ENCODE assay signal across 8 cellular contexts in genomic region chr12:29782285-29782820, GRCh38. TPM values are rescaled to one million over a fixed set of nuclear protein-coding genes. Genes with fewer than 3 reads are reported as not detected.
DNase-seq lines count a peak whose midpoint lies in the region; ATAC-seq and TF ChIP-seq lines count a peak whose summit lies in the region.

No MANE protein-coding gene starts in this region.

- no peak for TF ChIP-seq CTCF in activated CD8-positive, alpha-beta T cell treated with anti-CD3 and anti-CD28 coated beads for 36 hours (IDR thresholded peaks at IDR 0.05)
- no peak for TF ChIP-seq CTCF in mesothelial cell of epicardium (IDR thresholded peaks at IDR 0.05; ENCODE audit: unreplicated experiment)

- peaks cover 38% of the 10 kb centered on the region for H3K27me3 Mint-ChIP-seq in activated CD8-positive, alpha-beta T cell treated with anti-CD3 and anti-CD28 coated beads for 36 hours
- H3K27me3 Mint-ChIP-seq in activated CD8-positive, alpha-beta T cell treated with anti-CD3 and anti-CD28 coated beads, Interleukin-2, amount 10 ng/mL, durations not matched to agents 7 days and 5 days (ENCODE audit: low read depth): peaks cover 36% of the 10 kb centered on the region
- peaks cover 58% of the 10 kb centered on the region for H3K27me3 Mint-ChIP-seq in mesothelial cell of epicardium (ENCODE audit: low read depth)

- H3K4me3 ChIP-seq in duodenal mucosa (ENCODE audit: low read depth in 1 of 2, low read length in 2 of 2) (peak overlapping the region; percentile 60 to 65), aorta (ENCODE audit: low read length in 2 of 2) (peak overlapping the region; percentile 42 to 95)

- H3K9ac ChIP-seq in duodenal mucosa (ENCODE audit: low read depth in 1 of 2, low read length in 2 of 2): no peak overlapping the region

- POLR2A ChIA-PET in activated CD8-positive, alpha-beta T cell treated with anti-CD3 and anti-CD28 coated beads for 36 hours (lab: Charles Lee): no interaction called here
- POLR2A ChIA-PET in activated CD8-positive, alpha-beta T cell treated with anti-CD3 and anti-CD28 coated beads, Interleukin-2, amount 10 ng/mL, durations not matched to agents 7 days and 5 days (lab: Charles Lee): interaction anchor here (0.7 kb wide), 1 partner anchor 17 kb away, joined by 3 read pairs; no protein-coding TSS in a partner anchor

- H3K9me3 ChIP-seq in duodenal mucosa (ENCODE audit: control insufficient read depth in 1 of 2, low read length in 2 of 2) (no peaks in the 10 kb centered on the region), aorta (ENCODE audit: control insufficient read depth, low read length) (no peaks in the 10 kb centered on the region)

- intact Hi-C loops in activated CD8-positive, alpha-beta T cell treated with anti-CD3 and anti-CD28 coated beads for 36 hours (cut with micrococcal nuclease): no loop called here
- intact Hi-C loops in aorta (cut with DNase I): loop anchor here (2.0 to 10.0 kb wide), 4 partner anchors 50 to 228 kb away; no protein-coding TSS in a partner anchor

- no peak overlapping the region for H3K4me3 Mint-ChIP-seq in activated CD8-positive, alpha-beta T cell treated with anti-CD3 and anti-CD28 coated beads for 36 hours
- H3K4me3 Mint-ChIP-seq in activated CD8-positive, alpha-beta T cell treated with anti-CD3 and anti-CD28 coated beads, Interleukin-2, amount 10 ng/mL, durations not matched to agents 7 days and 5 days: no peak overlapping the region
- peak overlapping the region; percentile 75 for H3K4me3 Mint-ChIP-seq in mesothelial cell of epicardium

- H3K4me1 ChIP-seq in duodenal mucosa (ENCODE audit: control insufficient read depth in 1 of 2, insufficient read depth in 2 of 2, low read length in 2 of 2) (no peaks in the 10 kb centered on the region), aorta (ENCODE audit: control insufficient read depth in 1 of 2, insufficient read depth in 2 of 2, low read length in 2 of 2) (peaks cover 0 to 3% of the 10 kb centered on the region in 2 donors)

- no peaks in the 10 kb centered on the region for H3K36me3 ChIP-seq in duodenal mucosa (ENCODE audit: control insufficient read depth in 1 of 2, insufficient read depth in 2 of 2, low read length in 2 of 2)
- no peaks in the 10 kb centered on the region for H3K36me3 ChIP-seq in aorta (ENCODE audit: control insufficient read depth in 1 of 2, insufficient read depth in 2 of 2, low read length in 1 of 2)

- CTCF ChIA-PET in activated CD8-positive, alpha-beta T cell treated with anti-CD3 and anti-CD28 coated beads for 36 hours (lab: Charles Lee): no interaction called here
- CTCF ChIA-PET in activated CD8-positive, alpha-beta T cell treated with anti-CD3 and anti-CD28 coated beads, Interleukin-2, amount 10 ng/mL, durations not matched to agents 7 days and 5 days (lab: Charles Lee): no interaction called here

- H3K27ac ChIP-seq in duodenal mucosa (ENCODE audit: low read depth, low read length) (no peak overlapping the region), aorta (ENCODE audit: low read depth in 1 of 2, low read length in 2 of 2) (peak overlapping the region in 1 of 2 donors; percentile 80)

- 2 to 3% methylated on average over 16 of the region's 16 CpGs for WGBS in aorta, 2 donors

- ATAC-seq in activated CD8-positive, alpha-beta T cell treated with anti-CD3 and anti-CD28 coated beads for 36 hours: peak; percentile 39
- no peak for ATAC-seq in activated CD8-positive, alpha-beta T cell treated with anti-CD3 and anti-CD28 coated beads, Interleukin-2, amount 10 ng/mL, durations not matched to agents 7 days and 5 days
- peak; percentile 73 for ATAC-seq in HG02938 (IDR thresholded peaks at IDR 0.05; ENCODE audit: unreplicated experiment)
- peak; percentile 61 for ATAC-seq in aorta (ENCODE audit: low FRiP score)

- DNase-seq in activated CD8-positive, alpha-beta T cell treated with anti-CD3 and anti-CD28 coated beads for 36 hours: peak; percentile 2
- DNase-seq in activated CD8-positive, alpha-beta T cell treated with anti-CD3 and anti-CD28 coated beads, Interleukin-2, amount 10 ng/mL, durations not matched to agents 7 days and 5 days: no peak
- peak; percentile 48 for DNase-seq in NCI-H345 treated with DMSO at 0.1 percent for 48 hours (lab: John Stamatoyannopoulos, UW; ENCODE audit: unreplicated experiment)
- no peak for DNase-seq in mesothelial cell of epicardium (ENCODE audit: low spot score in 2 of 2, unreplicated experiment in 2 of 2)
- DNase-seq in aorta: no peak
- no peak for DNase-seq in cerebellar nuclear complex (lab: John Stamatoyannopoulos, UW)

- peaks cover 6% of the 10 kb centered on the region for H3K4me1 Mint-ChIP-seq in activated CD8-positive, alpha-beta T cell treated with anti-CD3 and anti-CD28 coated beads for 36 hours (ENCODE audit: low read depth)
- H3K4me1 Mint-ChIP-seq in activated CD8-positive, alpha-beta T cell treated with anti-CD3 and anti-CD28 coated beads, Interleukin-2, amount 10 ng/mL, durations not matched to agents 7 days and 5 days (ENCODE audit: low read depth): no peaks in the 10 kb centered on the region
- peaks cover 21% of the 10 kb centered on the region for H3K4me1 Mint-ChIP-seq in mesothelial cell of epicardium

- H3K36me3 Mint-ChIP-seq in activated CD8-positive, alpha-beta T cell treated with anti-CD3 and anti-CD28 coated beads for 36 hours (ENCODE audit: low read depth): no peaks in the 10 kb centered on the region
- no peaks in the 10 kb centered on the region for H3K36me3 Mint-ChIP-seq in activated CD8-positive, alpha-beta T cell treated with anti-CD3 and anti-CD28 coated beads, Interleukin-2, amount 10 ng/mL, durations not matched to agents 7 days and 5 days (ENCODE audit: low read depth)
- no peaks in the 10 kb centered on the region for H3K36me3 Mint-ChIP-seq in mesothelial cell of epicardium

- H3K27me3 ChIP-seq in duodenal mucosa (ENCODE audit: control insufficient read depth in 1 of 2, insufficient read depth in 2 of 2, low read length in 2 of 2) (peaks cover 18 to 29% of the 10 kb centered on the region in 2 donors), aorta (ENCODE audit: control insufficient read depth in 1 of 2, insufficient read depth in 2 of 2, low read length in 1 of 2) (no peaks in the 10 kb centered on the region)

- H3K27ac Mint-ChIP-seq in activated CD8-positive, alpha-beta T cell treated with anti-CD3 and anti-CD28 coated beads for 36 hours: no peak overlapping the region
- no peak overlapping the region for H3K27ac Mint-ChIP-seq in activated CD8-positive, alpha-beta T cell treated with anti-CD3 and anti-CD28 coated beads, Interleukin-2, amount 10 ng/mL, durations not matched to agents 7 days and 5 days
- no peak overlapping the region for H3K27ac Mint-ChIP-seq in mesothelial cell of epicardium

- peaks cover 4% of the 10 kb centered on the region for H3K9me3 Mint-ChIP-seq in activated CD8-positive, alpha-beta T cell treated with anti-CD3 and anti-CD28 coated beads for 36 hours
- H3K9me3 Mint-ChIP-seq in activated CD8-positive, alpha-beta T cell treated with anti-CD3 and anti-CD28 coated beads, Interleukin-2, amount 10 ng/mL, durations not matched to agents 7 days and 5 days (ENCODE audit: insufficient read depth): no peaks in the 10 kb centered on the region
- H3K9me3 Mint-ChIP-seq in mesothelial cell of epicardium: peaks cover 5% of the 10 kb centered on the region

RNA-seq across cellular contexts. Expression of gene TMTC1, which starts 1.4 kb away (rescaled TPM):
- total RNA-seq in activated CD8-positive, alpha-beta T cell treated with anti-CD3 and anti-CD28 coated beads for 36 hours: not detected
- not detected for total RNA-seq in activated CD8-positive, alpha-beta T cell treated with anti-CD3 and anti-CD28 coated beads, Interleukin-2, amount 10 ng/mL, durations not matched to agents 7 days and 5 days
- 0.88 to 1.0 TPM (median 0.91 TPM) in 3 replicates for total RNA-seq in mesothelial cell of epicardium
- total RNA-seq in aorta: 10 to 100 TPM; 69.4 to 84.6 TPM
- polyA plus RNA-seq in aorta: 10 to 100 TPM; 12.8 to 23.9 TPM

Comparison
In these comparisons a context has a peak if more than half of its experiments do, and no peak if none do; other contexts are left out.
1. DNase-seq: peak in activated CD8-positive, alpha-beta T cell treated with anti-CD3 and anti-CD28 coated beads for 36 hours (single experiment) and NCI-H345 treated with DMSO at 0.1 percent for 48 hours (single experiment); none in activated CD8-positive, alpha-beta T cell treated with anti-CD3 and anti-CD28 coated beads, Interleukin-2, amount 10 ng/mL, durations not matched to agents 7 days and 5 days (single experiment), mesothelial cell of epicardium (0 of 2), aorta (0 of 2) and cerebellar nuclear complex (0 of 2).
2. RNA of gene TMTC1, which starts 1.4 kb away (total RNA-seq): 69.4 to 84.6 TPM in aorta; 0.88 to 1.0 TPM in mesothelial cell of epicardium, not detected in activated CD8-positive, alpha-beta T cell treated with anti-CD3 and anti-CD28 coated beads, Interleukin-2, amount 10 ng/mL, durations not matched to agents 7 days and 5 days and not detected in activated CD8-positive, alpha-beta T cell treated with anti-CD3 and anti-CD28 coated beads for 36 hours; every median in the first group is over 10 times any median in the second.